1 cellular context compared by ENCODE assay signal in the genomic region with DNA sequence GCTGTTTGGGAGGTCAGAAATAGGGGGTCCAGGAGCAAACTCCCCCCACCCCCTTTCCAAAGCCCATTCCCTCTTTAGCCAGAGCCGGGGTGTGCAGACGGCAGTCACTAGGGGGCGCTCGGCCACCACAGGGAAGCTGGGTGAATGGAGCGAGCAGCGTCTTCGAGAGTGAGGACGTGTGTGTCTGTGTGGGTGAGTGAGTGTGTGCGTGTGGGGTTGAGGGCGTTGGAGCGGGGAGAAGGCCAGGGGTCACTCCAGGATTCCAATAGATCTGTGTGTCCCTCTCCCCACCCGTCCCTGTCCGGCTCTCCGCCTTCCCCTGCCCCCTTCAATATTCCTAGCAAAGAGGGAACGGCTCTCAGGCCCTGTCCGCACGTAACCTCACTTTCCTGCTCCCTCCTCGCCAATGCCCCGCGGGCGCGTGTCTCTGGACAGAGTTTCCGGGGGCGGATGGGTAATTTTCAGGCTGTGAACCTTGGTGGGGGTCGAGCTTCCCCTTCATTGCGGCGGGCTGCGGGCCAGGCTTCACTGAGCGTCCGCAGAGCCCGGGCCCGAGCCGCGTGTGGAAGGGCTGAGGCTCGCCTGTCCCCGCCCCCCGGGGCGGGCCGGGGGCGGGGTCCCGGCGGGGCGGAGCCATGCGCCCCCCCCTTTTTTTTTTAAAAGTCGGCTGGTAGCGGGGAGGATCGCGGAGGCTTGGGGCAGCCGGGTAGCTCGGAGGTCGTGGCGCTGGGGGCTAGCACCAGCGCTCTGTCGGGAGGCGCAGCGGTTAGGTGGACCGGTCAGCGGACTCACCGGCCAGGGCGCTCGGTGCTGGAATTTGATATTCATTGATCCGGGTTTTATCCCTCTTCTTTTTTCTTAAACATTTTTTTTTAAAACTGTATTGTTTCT.
A peak's percentile ranks its signal among the peaks of the same experiment; 100 is the strongest.
TF ChIP-seq lines count a peak whose summit lies in the region.

Gene VEGFA, plus strand, starts transcription at position 686 of the 891 bp plus-strand sequence.

TF ChIP-seq in K562, 482 proteins besides CTCF, POLR2A, EP300 and RAD21 (continued from another document and continues in another):
- no peak for TF ChIP-seq ZBTB11 (CRISPR knock-in tag; IDR thresholded peaks at IDR 0.05)
- TF ChIP-seq RHOXF2B (CRISPR knock-in tag; conservative IDR thresholded peaks at IDR 0.05), result no peak
- TF ChIP-seq HEY1 (CRISPR knock-in tag; IDR thresholded peaks at IDR 0.05; ENCODE audit: borderline replicate concordance), result no peak
- TF ChIP-seq, protein P1, sequence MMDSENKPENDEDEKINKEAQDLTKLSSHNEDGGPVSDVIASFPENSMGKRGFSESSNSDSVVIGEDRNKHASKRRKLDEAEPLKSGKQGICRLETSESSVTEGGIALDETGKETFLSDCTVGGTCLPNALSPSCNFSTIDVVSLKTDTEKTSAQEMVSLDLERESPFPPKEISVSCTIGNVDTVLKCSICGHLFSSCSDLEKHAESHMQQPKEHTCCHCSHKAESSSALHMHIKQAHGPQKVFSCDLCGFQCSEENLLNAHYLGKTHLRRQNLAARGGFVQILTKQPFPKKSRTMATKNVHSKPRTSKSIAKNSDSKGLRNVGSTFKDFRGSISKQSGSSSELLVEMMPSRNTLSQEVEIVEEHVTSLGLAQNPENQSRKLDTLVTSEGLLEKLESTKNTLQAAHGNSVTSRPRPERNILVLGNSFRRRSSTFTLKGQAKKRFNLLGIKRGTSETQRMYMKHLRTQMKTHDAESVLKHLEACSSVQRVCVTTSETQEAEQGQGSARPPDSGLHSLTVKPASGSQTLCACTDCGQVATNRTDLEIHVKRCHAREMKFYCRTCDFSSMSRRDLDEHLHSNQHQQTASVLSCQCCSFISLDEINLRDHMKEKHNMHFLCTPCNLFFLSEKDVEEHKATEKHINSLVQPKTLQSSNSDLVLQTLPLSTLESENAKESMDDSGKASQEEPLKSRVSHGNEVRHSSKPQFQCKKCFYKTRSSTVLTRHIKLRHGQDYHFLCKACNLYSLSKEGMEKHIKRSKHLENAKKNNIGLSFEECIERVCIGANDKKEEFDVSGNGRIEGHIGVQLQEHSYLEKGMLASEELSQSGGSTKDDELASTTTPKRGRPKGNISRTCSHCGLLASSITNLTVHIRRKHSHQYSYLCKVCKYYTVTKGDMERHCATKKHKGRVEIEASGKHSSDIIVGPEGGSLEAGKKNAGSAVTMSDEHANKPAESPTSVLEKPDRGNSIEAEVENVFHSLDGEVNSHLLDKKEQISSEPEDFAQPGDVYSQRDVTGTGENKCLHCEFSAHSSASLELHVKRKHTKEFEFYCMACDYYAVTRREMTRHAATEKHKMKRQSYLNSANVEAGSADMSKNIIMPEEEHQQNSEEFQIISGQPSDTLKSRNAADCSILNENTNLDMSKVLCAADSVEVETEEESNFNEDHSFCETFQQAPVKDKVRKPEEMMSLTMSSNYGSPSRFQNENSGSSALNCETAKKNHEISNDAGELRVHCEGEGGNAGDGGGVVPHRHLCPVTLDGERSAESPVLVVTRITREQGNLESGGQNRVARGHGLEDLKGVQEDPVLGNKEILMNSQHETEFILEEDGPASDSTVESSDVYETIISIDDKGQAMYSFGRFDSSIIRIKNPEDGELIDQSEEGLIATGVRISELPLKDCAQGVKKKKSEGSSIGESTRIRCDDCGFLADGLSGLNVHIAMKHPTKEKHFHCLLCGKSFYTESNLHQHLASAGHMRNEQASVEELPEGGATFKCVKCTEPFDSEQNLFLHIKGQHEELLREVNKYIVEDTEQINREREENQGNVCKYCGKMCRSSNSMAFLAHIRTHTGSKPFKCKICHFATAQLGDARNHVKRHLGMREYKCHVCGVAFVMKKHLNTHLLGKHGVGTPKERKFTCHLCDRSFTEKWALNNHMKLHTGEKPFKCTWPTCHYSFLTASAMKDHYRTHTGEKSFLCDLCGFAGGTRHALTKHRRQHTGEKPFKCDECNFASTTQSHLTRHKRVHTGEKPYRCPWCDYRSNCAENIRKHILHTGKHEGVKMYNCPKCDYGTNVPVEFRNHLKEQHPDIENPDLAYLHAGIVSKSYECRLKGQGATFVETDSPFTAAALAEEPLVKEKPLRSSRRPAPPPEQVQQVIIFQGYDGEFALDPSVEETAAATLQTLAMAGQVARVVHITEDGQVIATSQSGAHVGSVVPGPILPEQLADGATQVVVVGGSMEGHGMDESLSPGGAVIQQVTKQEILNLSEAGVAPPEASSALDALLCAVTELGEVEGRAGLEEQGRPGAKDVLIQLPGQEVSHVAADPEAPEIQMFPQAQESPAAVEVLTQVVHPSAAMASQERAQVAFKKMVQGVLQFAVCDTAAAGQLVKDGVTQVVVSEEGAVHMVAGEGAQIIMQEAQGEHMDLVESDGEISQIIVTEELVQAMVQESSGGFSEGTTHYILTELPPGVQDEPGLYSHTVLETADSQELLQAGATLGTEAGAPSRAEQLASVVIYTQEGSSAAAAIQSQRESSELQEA (IDR thresholded peaks at IDR 0.05; ENCODE audit: low read depth), result no peak
- TF ChIP-seq IRF1 (CRISPR knock-in tag; IDR thresholded peaks at IDR 0.05; ENCODE audit: borderline replicate concordance), result 0 out of 2 replicates have a peak, but pooled peaks have one; percentile 74
- TF ChIP-seq BMI1 (IDR thresholded peaks at IDR 0.05; ENCODE audit: low read length), result no peak
- no peak for TF ChIP-seq U2AF2 (optimal IDR thresholded peaks at IDR 0.05; ENCODE audit: low read depth, low read length)
- TF ChIP-seq SPI1 (IDR thresholded peaks at IDR 0.05; ENCODE audit: borderline replicate concordance, low read depth, low read length), result no peak
- TF ChIP-seq NFATC3 (IDR thresholded peaks at IDR 0.05), result peak; percentile 60; the same call in 1 of the 2 replicates
- no peak for TF ChIP-seq PRMT5 (CRISPR knock-in tag; IDR thresholded peaks at IDR 0.05)
- TF ChIP-seq SREBF2 (CRISPR knock-in tag; IDR thresholded peaks at IDR 0.05), result no peak
- no peak for TF ChIP-seq HMG20A (CRISPR knock-in tag; conservative IDR thresholded peaks at IDR 0.05)
- TF ChIP-seq YY1 (IDR thresholded peaks at IDR 0.05; ENCODE audit: borderline replicate concordance in 1 of 3, control insufficient read depth in 1 of 3, extremely low read depth in 1 of 3, insufficient read depth in 3 of 3, insufficient read length in 1 of 3, insufficient replicate concordance in 2 of 3, low read depth in 1 of 3, low read length in 2 of 3), result peak in 1 of 3 experiments; percentile 55
- TF ChIP-seq, protein P2, sequence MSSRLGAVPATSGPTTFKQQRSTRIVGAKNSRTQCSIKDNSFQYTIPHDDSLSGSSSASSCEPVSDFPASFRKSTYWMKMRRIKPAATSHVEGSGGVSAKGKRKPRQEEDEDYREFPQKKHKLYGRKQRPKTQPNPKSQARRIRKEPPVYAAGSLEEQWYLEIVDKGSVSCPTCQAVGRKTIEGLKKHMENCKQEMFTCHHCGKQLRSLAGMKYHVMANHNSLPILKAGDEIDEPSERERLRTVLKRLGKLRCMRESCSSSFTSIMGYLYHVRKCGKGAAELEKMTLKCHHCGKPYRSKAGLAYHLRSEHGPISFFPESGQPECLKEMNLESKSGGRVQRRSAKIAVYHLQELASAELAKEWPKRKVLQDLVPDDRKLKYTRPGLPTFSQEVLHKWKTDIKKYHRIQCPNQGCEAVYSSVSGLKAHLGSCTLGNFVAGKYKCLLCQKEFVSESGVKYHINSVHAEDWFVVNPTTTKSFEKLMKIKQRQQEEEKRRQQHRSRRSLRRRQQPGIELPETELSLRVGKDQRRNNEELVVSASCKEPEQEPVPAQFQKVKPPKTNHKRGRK (tag; IDR thresholded peaks at IDR 0.05), result no peak
- peak; percentile 92 for TF ChIP-seq POLR2AphosphoS5 (IDR thresholded peaks at IDR 0.05; ENCODE audit: control insufficient read depth, insufficient read depth, low read depth, low read length)
- no peak for TF ChIP-seq ZBTB12 (CRISPR knock-in tag; IDR thresholded peaks at IDR 0.05)
- TF ChIP-seq ZNF583 (CRISPR knock-in tag; IDR thresholded peaks at IDR 0.05), result no peak
- TF ChIP-seq, protein P3, sequence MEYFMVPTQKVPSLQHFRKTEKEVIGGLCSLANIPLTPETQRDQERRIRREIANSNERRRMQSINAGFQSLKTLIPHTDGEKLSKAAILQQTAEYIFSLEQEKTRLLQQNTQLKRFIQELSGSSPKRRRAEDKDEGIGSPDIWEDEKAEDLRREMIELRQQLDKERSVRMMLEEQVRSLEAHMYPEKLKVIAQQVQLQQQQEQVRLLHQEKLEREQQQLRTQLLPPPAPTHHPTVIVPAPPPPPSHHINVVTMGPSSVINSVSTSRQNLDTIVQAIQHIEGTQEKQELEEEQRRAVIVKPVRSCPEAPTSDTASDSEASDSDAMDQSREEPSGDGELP (CRISPR knock-in tag; IDR thresholded peaks at IDR 0.05; ENCODE audit: borderline replicate concordance), result peak; percentile 67
- peak; percentile 92 for TF ChIP-seq SUPT5H (IDR thresholded peaks at IDR 0.05)
- TF ChIP-seq CREM (IDR thresholded peaks at IDR 0.05; ENCODE audit: low read depth), result peak; percentile 73
- no peak for TF ChIP-seq ZNF316 (IDR thresholded peaks at IDR 0.05)
- peak; percentile 93 for TF ChIP-seq POLR2AphosphoS2 (IDR thresholded peaks at IDR 0.05; ENCODE audit: low read length)
- no peak; the same call in 1 of the 2 replicates for TF ChIP-seq ESRRA (IDR thresholded peaks at IDR 0.05; ENCODE audit: borderline replicate concordance, low read depth)
- TF ChIP-seq HINFP (tag; conservative IDR thresholded peaks at IDR 0.05; ENCODE audit: low read depth), result 0 out of 2 replicates have a peak, but pooled peaks have one; percentile 45
- no peak for TF ChIP-seq ETS2 (tag; IDR thresholded peaks at IDR 0.05; ENCODE audit: borderline replicate concordance, poor library complexity, severe bottlenecking)
- TF ChIP-seq ZNF277 (CRISPR knock-in tag; IDR thresholded peaks at IDR 0.05; ENCODE audit: borderline replicate concordance), result no peak
- TF ChIP-seq E2F3 (CRISPR knock-in tag; IDR thresholded peaks at IDR 0.05), result no peak
- TF ChIP-seq, protein P4, sequence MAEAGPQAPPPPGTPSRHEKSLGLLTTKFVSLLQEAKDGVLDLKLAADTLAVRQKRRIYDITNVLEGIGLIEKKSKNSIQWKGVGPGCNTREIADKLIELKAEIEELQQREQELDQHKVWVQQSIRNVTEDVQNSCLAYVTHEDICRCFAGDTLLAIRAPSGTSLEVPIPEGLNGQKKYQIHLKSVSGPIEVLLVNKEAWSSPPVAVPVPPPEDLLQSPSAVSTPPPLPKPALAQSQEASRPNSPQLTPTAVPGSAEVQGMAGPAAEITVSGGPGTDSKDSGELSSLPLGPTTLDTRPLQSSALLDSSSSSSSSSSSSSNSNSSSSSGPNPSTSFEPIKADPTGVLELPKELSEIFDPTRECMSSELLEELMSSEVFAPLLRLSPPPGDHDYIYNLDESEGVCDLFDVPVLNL (CRISPR knock-in tag; IDR thresholded peaks at IDR 0.05; ENCODE audit: low read depth), result no peak
- peak; percentile 17 to 54; a peak in 1 of 4 replicates for TF ChIP-seq FOXA3 (CRISPR knock-in tag; conservative IDR thresholded peaks at IDR 0.05 in 1 of 2, IDR thresholded peaks at IDR 0.05 in 1 of 2)
- peak; percentile 95 for TF ChIP-seq ARID2 (IDR thresholded peaks at IDR 0.05)
